ENCODE assay signal across 19 cellular contexts in genomic region chr11:119773016-119773415, GRCh38. TPM values are rescaled to one million over a fixed set of nuclear protein-coding genes. Genes with fewer than 3 reads are reported as not detected.
DNase-seq lines count a peak whose midpoint lies in the region; ATAC-seq and TF ChIP-seq lines count a peak whose summit lies in the region.
"Had no signal": no experiment of that assay in that cellular context is flagged by ENCODE, and none has a peak within 500 bp of the region (broad histone marks: within the 10 kb centered on the region; RNA-seq: fewer than 3 reads in every experiment).

No MANE protein-coding gene starts in this region.

- H3K27me3 Mint-ChIP-seq in glutamatergic neuron (ENCODE audit: unreplicated experiment) = peaks cover 1% of the 10 kb centered on the region

- DNase-seq in SHP77 (lab: John Stamatoyannopoulos, UW) (peak; percentile 2 to 29), SHP77 treated with DMSO at 0.1 percent for 48 hours (lab: John Stamatoyannopoulos, UW) (no peak), NCI-H345 (lab: John Stamatoyannopoulos, UW) (peak; percentile 41), glutamatergic neuron (no peak), middle frontal gyrus (ENCODE audit: extremely low spot score, low spot score) (no peak), DMS153 treated with DMSO at 0.1 percent for 48 hours (lab: John Stamatoyannopoulos, UW; ENCODE audit: unreplicated experiment) (no peak)
- DNase-seq: activated naive CD8-positive, alpha-beta T cell treated with anti-CD3 and anti-CD28 coated beads for 36 hours; brain microvascular endothelial cell; CD8-positive, alpha-beta T cell; foreskin melanocyte; HCEC 1CT; left lung; OCI-M1; stimulated activated CD4-positive, alpha-beta T cell treated with anti-CD3 and anti-CD28 coated beads, Interleukin-15, amount 100 ng/mL, for 24 hours; stimulated activated naive B cell treated with anti-CD40 and anti-IgM and Interleukin-4, amounts not matched to agents 10 μg/mL and 1 μg/mL and 100 μg/mL, for 72 hours; T-helper 2 cell; tibial artery had no signal

- ATAC-seq in GM19351 (IDR thresholded peaks at IDR 0.05; ENCODE audit: unreplicated experiment) (no peak), HG03521 (IDR thresholded peaks at IDR 0.05; ENCODE audit: unreplicated experiment) (no peak)
- ATAC-seq: CD8-positive, alpha-beta T cell; left lung; stimulated activated naive B cell treated with anti-CD40 and anti-IgM and Interleukin-4, amounts not matched to agents 10 μg/mL and 1 μg/mL and 100 μg/mL, for 72 hours had no signal

- peaks cover 14% of the 10 kb centered on the region for H3K4me1 Mint-ChIP-seq in glutamatergic neuron (ENCODE audit: low read depth, unreplicated experiment)
- H3K4me1 Mint-ChIP-seq: activated naive CD8-positive, alpha-beta T cell treated with anti-CD3 and anti-CD28 coated beads for 36 hours had no signal

- H3K4me3 Mint-ChIP-seq in glutamatergic neuron (ENCODE audit: unreplicated experiment) = no peak overlapping the region
- H3K4me3 Mint-ChIP-seq: activated naive CD8-positive, alpha-beta T cell treated with anti-CD3 and anti-CD28 coated beads for 36 hours; CD8-positive, alpha-beta T cell; stimulated activated naive B cell treated with anti-CD40 and anti-IgM and Interleukin-4, amounts not matched to agents 10 μg/mL and 1 μg/mL and 100 μg/mL, for 72 hours had no signal

- H3K9me3 Mint-ChIP-seq in glutamatergic neuron (ENCODE audit: unreplicated experiment) = peaks cover 5% of the 10 kb centered on the region

- H3K27ac Mint-ChIP-seq in glutamatergic neuron (ENCODE audit: unreplicated experiment) = peak overlapping the region; percentile 18
- H3K27ac Mint-ChIP-seq: activated naive CD8-positive, alpha-beta T cell treated with anti-CD3 and anti-CD28 coated beads for 36 hours; CD8-positive, alpha-beta T cell; stimulated activated naive B cell treated with anti-CD40 and anti-IgM and Interleukin-4, amounts not matched to agents 10 μg/mL and 1 μg/mL and 100 μg/mL, for 72 hours had no signal

- no peaks in the 10 kb centered on the region for H3K36me3 Mint-ChIP-seq in glutamatergic neuron (ENCODE audit: unreplicated experiment)
- H3K36me3 Mint-ChIP-seq: activated naive CD8-positive, alpha-beta T cell treated with anti-CD3 and anti-CD28 coated beads for 36 hours; CD8-positive, alpha-beta T cell; stimulated activated naive B cell treated with anti-CD40 and anti-IgM and Interleukin-4, amounts not matched to agents 10 μg/mL and 1 μg/mL and 100 μg/mL, for 72 hours had no signal

- TF ChIP-seq CTCF in glutamatergic neuron (IDR thresholded peaks at IDR 0.05; ENCODE audit: partially characterized antibody, unreplicated experiment) = no peak

RNA-seq across cellular contexts. Expression of gene NECTIN1, which starts 44.0 kb away (rescaled TPM):
- 26.0 TPM for total RNA-seq in glutamatergic neuron (ENCODE audit: unreplicated experiment)

Comparison
In these comparisons a context has a peak if more than half of its experiments do, and no peak if none do; other contexts are left out.
1. DNase-seq: peak in SHP77 (2 of 2) and NCI-H345 (single experiment); none in SHP77 treated with DMSO at 0.1 percent for 48 hours (single experiment), glutamatergic neuron (single experiment), middle frontal gyrus (single experiment) and DMS153 treated with DMSO at 0.1 percent for 48 hours (single experiment).